ENCODE assay signal across 14 cellular contexts in genomic region chr2:61419129-61419528, GRCh38. TPM values are rescaled to one million over a fixed set of nuclear protein-coding genes. Genes with fewer than 3 reads are reported as not detected.
A peak's percentile ranks its signal among the peaks of the same experiment; 100 is the strongest.
DNase-seq lines count a peak whose midpoint lies in the region; ATAC-seq and FAIRE-seq lines count a peak whose summit lies in the region.
"Had no signal": no experiment of that assay in that cellular context is flagged by ENCODE, and none has a peak within 500 bp of the region (broad histone marks: within the 10 kb centered on the region; RNA-seq: fewer than 3 reads in every experiment).

No MANE protein-coding gene starts in this region.

- intact Hi-C loops in CD4-positive, alpha-beta memory T cell (cut with micrococcal nuclease), result no loop called here

- no peak overlapping the region for H4K8ac ChIP-seq in mesendoderm (ENCODE audit: low read depth, low read length)

- H3K56ac ChIP-seq in mesendoderm (ENCODE audit: low read length), result no peak overlapping the region

- peaks cover 31% of the 10 kb centered on the region for H3K79me2 ChIP-seq in mesendoderm (ENCODE audit: control insufficient read depth, insufficient read depth, low read length)

- H3K4ac ChIP-seq in mesendoderm (ENCODE audit: low read depth, low read length), result no peak overlapping the region

- DNase-seq in CD4-positive, alpha-beta memory T cell, result peak in 4 of 5 donors; percentile 19 to 47 (median 24)
- DNase-seq in GM19239 (ENCODE audit: insufficient read length, low spot score) (no peak), T-helper 17 cell (no peak), fibroblast of peridontal ligament (ENCODE audit: extremely low read depth) (peak; percentile 26), HT-29 (ENCODE audit: low spot score) (no peak), dermis blood vessel endothelial cell (no peak), mesendoderm (no peak)
- DNase-seq: COR-L47, esophagus squamous epithelium, lower lobe of right lung, NCI-H146, NCI-H510A treated with DMSO at 0.1 percent for 48 hours had no signal

- H3K9me3 ChIP-seq in CD4-positive, alpha-beta memory T cell (ENCODE audit: control insufficient read depth in 1 of 2, low read length in 2 of 2), result no peaks in the 10 kb centered on the region
- H3K9me3 ChIP-seq in T-helper 17 cell (ENCODE audit: control insufficient read depth, low read length, poor library complexity, severe bottlenecking), result no peaks in the 10 kb centered on the region
- H3K9me3 ChIP-seq: esophagus squamous epithelium, lower lobe of right lung had no signal

- H2BK5ac ChIP-seq in mesendoderm (ENCODE audit: low read length), result no peak overlapping the region

- no peaks in the 10 kb centered on the region for H3K9me3 Mint-ChIP-seq in CD4-positive, alpha-beta memory T cell

- H3K27me3 ChIP-seq in CD4-positive, alpha-beta memory T cell (ENCODE audit: insufficient read depth, low read length), result no peaks in the 10 kb centered on the region
- no peaks in the 10 kb centered on the region for H3K27me3 ChIP-seq in mesendoderm (ENCODE audit: insufficient read depth, low read length, poor library complexity)
- H3K27me3 ChIP-seq: esophagus squamous epithelium had no signal

- ATAC-seq in T-helper 17 cell, result peak; percentile 72

- H3K4me3 Mint-ChIP-seq in CD4-positive, alpha-beta memory T cell, result peak overlapping the region in 3 of 8 donors; percentile 11 to 47 (median 20)
- no peak overlapping the region for H3K4me3 Mint-ChIP-seq in T-helper 17 cell

- no peak overlapping the region for H2AK5ac ChIP-seq in mesendoderm (ENCODE audit: low read length)

- no peak overlapping the region for H3K4me2 ChIP-seq in mesendoderm (ENCODE audit: low read length)

- WGBS in mesendoderm (ENCODE audit: extremely low coverage, insufficient coverage, low lambda C conversion rate), result no CpG with 5 or more reads among the region's 5 CpGs

- no peak overlapping the region for H2BK15ac ChIP-seq in mesendoderm (replicated peaks; ENCODE audit: low read depth)

- no peaks in the 10 kb centered on the region for H3K27me3 Mint-ChIP-seq in CD4-positive, alpha-beta memory T cell
- no peaks in the 10 kb centered on the region for H3K27me3 Mint-ChIP-seq in T-helper 17 cell

- no peak overlapping the region for H3K4me3 ChIP-seq in CD4-positive, alpha-beta memory T cell (ENCODE audit: low read length in 2 of 2)
- H3K4me3 ChIP-seq in mesendoderm (ENCODE audit: low read length), result no peak overlapping the region
- H3K4me3 ChIP-seq: esophagus squamous epithelium, lower lobe of right lung had no signal

- peak; percentile 75 for FAIRE-seq in GM19239 (lab: Jason Lieb, UNC)
- FAIRE-seq: RCC 7860, small intestine had no signal

- H4K5ac ChIP-seq in mesendoderm (ENCODE audit: low read length), result no peak overlapping the region

- POLR2A ChIA-PET in CD4-positive, alpha-beta memory T cell (lab: Charles Lee; ENCODE audit: partially characterized antibody), result interaction anchor here (0.6 to 0.7 kb wide), 3 partner anchors 8 to 109 kb away, joined by 3 read pairs; no protein-coding TSS in a partner anchor

- no peak overlapping the region for H3K23ac ChIP-seq in mesendoderm (ENCODE audit: low read length)

- peaks cover 62% of the 10 kb centered on the region for H3K4me1 ChIP-seq in CD4-positive, alpha-beta memory T cell (ENCODE audit: insufficient read depth, low read length)
- peaks cover 3% of the 10 kb centered on the region for H3K4me1 ChIP-seq in mesendoderm (ENCODE audit: control insufficient read depth, low read depth, low read length)

- H3K79me1 ChIP-seq in mesendoderm (ENCODE audit: low read length), result peaks cover 15% of the 10 kb centered on the region

- CTCF ChIA-PET in CD4-positive, alpha-beta memory T cell (lab: Charles Lee; ENCODE audit: partially characterized antibody), result interaction anchor here (1.2 to 3.1 kb wide), 3 partner anchors 8 to 12 kb away, joined by 3 to 17 read pairs (median 5); no protein-coding TSS in a partner anchor

- no peaks in the 10 kb centered on the region for H3K36me3 ChIP-seq in CD4-positive, alpha-beta memory T cell (ENCODE audit: insufficient read depth, low read length)
- H3K36me3 ChIP-seq in mesendoderm (ENCODE audit: control insufficient read depth, insufficient read depth, low read length), result no peaks in the 10 kb centered on the region
- H3K36me3 ChIP-seq: lower lobe of right lung had no signal

- no peak overlapping the region for H3K9ac ChIP-seq in mesendoderm (ENCODE audit: low read length)

- H3K18ac ChIP-seq in mesendoderm (ENCODE audit: low read length), result no peak overlapping the region

- H3K4me1 Mint-ChIP-seq in CD4-positive, alpha-beta memory T cell, result peaks cover 38 to 68% (median 58%) of the 10 kb centered on the region in 4 donors
- peaks cover 40% of the 10 kb centered on the region for H3K4me1 Mint-ChIP-seq in T-helper 17 cell

- H3K27ac Mint-ChIP-seq in CD4-positive, alpha-beta memory T cell, result peak overlapping the region in 6 of 7 donors; percentile 3 to 68 (median 40)
- peak overlapping the region; percentile 39 for H3K27ac Mint-ChIP-seq in T-helper 17 cell

- H2BK120ac ChIP-seq in mesendoderm (ENCODE audit: low read depth, low read length), result no peak overlapping the region

- H3K36me3 Mint-ChIP-seq in CD4-positive, alpha-beta memory T cell, result peaks cover 3 to 21% of the 10 kb centered on the region in 2 donors
- peaks cover 3% of the 10 kb centered on the region for H3K36me3 Mint-ChIP-seq in T-helper 17 cell (ENCODE audit: low read depth)

- H3K27ac ChIP-seq in CD4-positive, alpha-beta memory T cell (ENCODE audit: low read depth, low read length), result no peak overlapping the region
- H3K27ac ChIP-seq in mesendoderm (ENCODE audit: low read depth, low read length), result no peak overlapping the region
- H3K27ac ChIP-seq: esophagus squamous epithelium, lower lobe of right lung had no signal

RNA-seq across cellular contexts. Expression of gene USP34, which starts 51.8 kb away (rescaled TPM):
- 100 to 1,000 TPM; 163 to 164 TPM for total RNA-seq in CD4-positive, alpha-beta memory T cell
- polyA plus RNA-seq in CD4-positive, alpha-beta memory T cell, result 10 to 100 TPM in 1 of 2 donors, 1 to 10 TPM in 1; 7.9 to 26.7 TPM
- total RNA-seq in T-helper 17 cell (100 to 1,000 TPM; 148 to 170 TPM), dermis blood vessel endothelial cell (123 and 165 TPM in 2 replicates)
- 35.4 and 40.6 TPM in 2 replicates for total RNA-seq in HT-29 (2014; rRNA removed; shearing (Covaris generic))
- polyA plus RNA-seq in mesendoderm (2013, experiment 1 of 2), result 34.3 TPM
- polyA plus RNA-seq in mesendoderm (2013, experiment 2 of 2), result 32.0 TPM

Comparison
In these comparisons a context has a peak if more than half of its experiments do, and no peak if none do; other contexts are left out.
1. DNase-seq: peak in CD4-positive, alpha-beta memory T cell (4 of 5) and fibroblast of peridontal ligament (single experiment); none in GM19239 (single experiment), T-helper 17 cell (0 of 3), HT-29 (single experiment), dermis blood vessel endothelial cell (single experiment) and mesendoderm (single experiment).